12 cellular contexts compared by ENCODE assay signal in the genomic region with DNA sequence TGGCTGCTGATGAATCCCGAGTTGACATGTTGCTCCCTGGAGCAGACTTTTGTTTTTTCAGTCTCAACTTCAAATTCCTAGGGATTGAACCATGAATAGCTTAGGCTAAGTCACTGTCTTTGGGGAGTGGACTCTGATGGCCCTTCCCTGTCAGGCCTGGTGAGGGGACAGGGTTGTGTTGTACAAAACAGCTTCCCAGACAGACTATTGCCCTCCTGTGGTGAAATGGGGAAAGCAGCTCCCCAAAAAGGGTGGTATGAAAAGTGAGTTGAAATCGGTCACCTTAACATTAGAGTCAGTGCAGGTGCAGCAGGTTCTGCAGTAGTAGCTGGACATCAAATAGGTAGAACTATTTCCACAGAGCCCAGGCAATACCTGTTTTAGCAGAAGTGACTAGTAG.
DNase-seq lines count a peak whose midpoint lies in the region; ATAC-seq, FAIRE-seq and TF ChIP-seq lines count a peak whose summit lies in the region.
"Had no signal": no experiment of that assay in that cellular context is flagged by ENCODE, and none has a peak within 500 bp of the region (broad histone marks: within the 10 kb centered on the region; RNA-seq: fewer than 3 reads in every experiment).

No MANE protein-coding gene starts in this region.

- H3K23me2 ChIP-seq in H9 (ENCODE audit: insufficient read length, low read depth, low read length, poor library complexity, severe bottlenecking): no peaks in the 10 kb centered on the region

- no peaks in the 10 kb centered on the region for H3K27me3 Mint-ChIP-seq in H9 (ENCODE audit: low read depth)
- H3K27me3 Mint-ChIP-seq: effector memory CD8-positive, alpha-beta T cell had no signal

- no peaks in the 10 kb centered on the region for H3K9me2 ChIP-seq in SK-N-SH

- no peak overlapping the region for H3T11ph ChIP-seq in H9 (ENCODE audit: low read length)

- H3K4me1 Mint-ChIP-seq in H9: 0 out of 4 replicates have a peak, but pooled peaks cover 0 to 2% of the 10 kb centered on the region in 2 experiments

- no peaks in the 10 kb centered on the region for H3K9me3 ChIP-seq in H9 (ENCODE audit: control insufficient read depth, low read depth, low read length)
- no peaks in the 10 kb centered on the region for H3K9me3 ChIP-seq in SK-N-SH
- no peaks in the 10 kb centered on the region for H3K9me3 ChIP-seq in small intestine (ENCODE audit: control insufficient read depth, low read depth)
- H3K9me3 ChIP-seq in prostate gland: no peaks in the 10 kb centered on the region
- H3K9me3 ChIP-seq: adrenal gland, vagina had no signal

- H2BK15ac ChIP-seq in H9 (ENCODE audit: low read depth, low read length): no peak overlapping the region

- no peak for TF ChIP-seq EP300 in SK-N-SH (IDR thresholded peaks at IDR 0.05; ENCODE audit: borderline replicate concordance in 1 of 2, low read depth in 1 of 2, low read length in 1 of 2)

- H3K27ac Mint-ChIP-seq in H9: no peak overlapping the region
- H3K27ac Mint-ChIP-seq: effector memory CD8-positive, alpha-beta T cell had no signal

- no peak overlapping the region for H3K14ac ChIP-seq in H9 (ENCODE audit: insufficient read depth, low read length)

- no peak overlapping the region for H4K5ac ChIP-seq in H9 (ENCODE audit: insufficient read length, low read depth, low read length)

- no peak overlapping the region for H4K91ac ChIP-seq in H9 (ENCODE audit: insufficient read length, low read depth, low read length)

- no peak for TF ChIP-seq POLR2A in prostate gland (IDR thresholded peaks at IDR 0.05)

- H2BK5ac ChIP-seq in H9 (ENCODE audit: insufficient read length, low read length): no peak overlapping the region

- H3K9ac ChIP-seq in H9 (ENCODE audit: extremely low read depth, insufficient read length, low read length) (no peak overlapping the region), SK-N-SH (no peak overlapping the region)

- peak; percentile 48 for TF ChIP-seq RAD21 in SK-N-SH (IDR thresholded peaks at IDR 0.05; ENCODE audit: low read length)

- H4K20me1 ChIP-seq in H9 (ENCODE audit: control insufficient read depth, insufficient read depth, insufficient read length) (no peaks in the 10 kb centered on the region), SK-N-SH (ENCODE audit: insufficient read depth) (no peaks in the 10 kb centered on the region)

- no peak overlapping the region for H3K4ac ChIP-seq in H9 (ENCODE audit: low read depth, low read length)

- H3K27me3 ChIP-seq in H9 (ENCODE audit: insufficient read depth, low read length) (no peaks in the 10 kb centered on the region), SK-N-SH (ENCODE audit: insufficient read depth) (no peaks in the 10 kb centered on the region), small intestine (ENCODE audit: control insufficient read depth in 2 of 2, insufficient read depth in 2 of 2, low read length in 2 of 2) (no peaks in the 10 kb centered on the region), prostate gland (replicated peaks; ENCODE audit: insufficient read depth) (no peaks in the 10 kb centered on the region)
- H3K27me3 ChIP-seq: adrenal gland, vagina had no signal

- H3K36me3 Mint-ChIP-seq in H9 (ENCODE audit: insufficient read depth in 1 of 3, low read depth in 3 of 3): no peaks in the 10 kb centered on the region

- H3K4me1 ChIP-seq in H9 (ENCODE audit: insufficient read depth, low read length): no peaks in the 10 kb centered on the region
- no peaks in the 10 kb centered on the region; a peak in 1 of 4 replicates for H3K4me1 ChIP-seq in SK-N-SH (ENCODE audit: control insufficient read depth in 1 of 2, insufficient read depth in 2 of 2, low read depth in 1 of 2, low read length in 1 of 2)
- no peaks in the 10 kb centered on the region for H3K4me1 ChIP-seq in small intestine (ENCODE audit: control insufficient read depth in 2 of 2, insufficient read depth in 1 of 2, low read depth in 1 of 2, low read length in 1 of 2)
- H3K4me1 ChIP-seq in prostate gland (replicated peaks): no peaks in the 10 kb centered on the region
- H3K4me1 ChIP-seq: adrenal gland, vagina had no signal

- no peak overlapping the region for H2BK120ac ChIP-seq in H9 (ENCODE audit: low read depth, low read length, poor library complexity, severe bottlenecking)

- H3K36me3 ChIP-seq in SK-N-SH (replicated peaks in 1 of 2; ENCODE audit: control insufficient read depth in 1 of 2, insufficient read depth in 2 of 2, low read length in 1 of 2) (no peaks in the 10 kb centered on the region), small intestine (ENCODE audit: control insufficient read depth in 2 of 2, insufficient read depth in 2 of 2, low read length in 2 of 2) (no peaks in the 10 kb centered on the region), prostate gland (no peaks in the 10 kb centered on the region)
- H3K36me3 ChIP-seq: adrenal gland, vagina had no signal

- H4K8ac ChIP-seq in H9 (replicated peaks; ENCODE audit: insufficient read length, low read depth, low read length): no peak overlapping the region

- H3K18ac ChIP-seq in H9 (ENCODE audit: insufficient read length, low read depth, low read length): no peak overlapping the region

- H3K79me1 ChIP-seq in H9 (ENCODE audit: insufficient read depth, low read depth, low read length, poor library complexity, severe bottlenecking): no peaks in the 10 kb centered on the region

- H3K4me3 ChIP-seq in SK-N-SH (ENCODE audit: low read depth in 2 of 2, low read length in 1 of 2) (peak overlapping the region in 1 of 2 experiments; percentile 35; a peak in 1 of 4 replicates), small intestine (ENCODE audit: low read depth in 1 of 2, low read length in 2 of 2) (no peak overlapping the region), prostate gland (no peak overlapping the region)
- H3K4me3 ChIP-seq: adrenal gland, vagina had no signal

- H3K4me3 Mint-ChIP-seq in H9: no peak overlapping the region
- H3K4me3 Mint-ChIP-seq: effector memory CD8-positive, alpha-beta T cell had no signal

- no peak overlapping the region for H2BK20ac ChIP-seq in H9 (ENCODE audit: low read depth, low read length, poor library complexity, severe bottlenecking)

- no peak overlapping the region for H2AFZ ChIP-seq in H9 (ENCODE audit: low read length)
- no peak overlapping the region for H2AFZ ChIP-seq in SK-N-SH (ENCODE audit: low read depth)

- H3K23ac ChIP-seq in H9 (ENCODE audit: insufficient read length, low read depth, low read length): no peak overlapping the region

- DNase-seq in COLO668 (lab: John Stamatoyannopoulos, UW; ENCODE audit: unreplicated experiment): peak; percentile 1
- peak; percentile 57 for DNase-seq in H9
- DNase-seq in SK-N-SH: no peak
- peak; percentile 30 for DNase-seq in iPS DF 4.7 (ENCODE audit: extremely low read depth, low spot score)
- no peak for DNase-seq in small intestine
- no peak for DNase-seq in C1 segment of cervical spinal cord (lab: John Stamatoyannopoulos, UW)
- DNase-seq in prostate gland (ENCODE audit: low spot score): no peak
- DNase-seq: adrenal gland; DMS79; effector memory CD8-positive, alpha-beta T cell had no signal

- H3K56ac ChIP-seq in H9 (ENCODE audit: insufficient read length, low read depth, low read length): no peak overlapping the region

- H3K27ac ChIP-seq in H9 (ENCODE audit: insufficient read length, low read depth, low read length): no peak overlapping the region
- H3K27ac ChIP-seq in SK-N-SH (ENCODE audit: low read depth in 2 of 2, low read length in 1 of 2): no peak overlapping the region
- H3K27ac ChIP-seq in small intestine (ENCODE audit: low read depth in 1 of 2, low read length in 1 of 2): no peak overlapping the region
- H3K27ac ChIP-seq in prostate gland: no peak overlapping the region
- H3K27ac ChIP-seq: adrenal gland, vagina had no signal

- H3F3A ChIP-seq in SK-N-SH (replicated peaks; ENCODE audit: insufficient read depth): no peaks in the 10 kb centered on the region

- no peak overlapping the region for H2AK5ac ChIP-seq in H9 (ENCODE audit: insufficient read length, low read length)

- WGBS in H9 (ENCODE audit: extremely low coverage, insufficient read length, low lambda C conversion rate): no CpG with 5 or more reads among the region's 2 CpGs
- WGBS in SK-N-SH (ENCODE audit: low lambda C conversion rate): 38% methylated on average over 2 of the region's 2 CpGs
- WGBS in small intestine, 3 donors: 56 to 79% (median 61%) methylated on average over 2 of the region's 2 CpGs
- 97% methylated on average over 2 of the region's 2 CpGs for WGBS in prostate gland

- no peak overlapping the region for H2BK12ac ChIP-seq in H9 (ENCODE audit: insufficient read length, low read depth, low read length)

- POLR2A ChIA-PET in SK-N-SH (lab: Yijun Ruan, JAX): no interaction called here

- FAIRE-seq in small intestine (lab: Jason Lieb, UNC): no peak

- H3K4me2 ChIP-seq in H9 (ENCODE audit: insufficient read depth, insufficient read length, low read length): no peak overlapping the region
- H3K4me2 ChIP-seq in SK-N-SH: no peak overlapping the region

- H3K9me3 Mint-ChIP-seq in H9: no peaks in the 10 kb centered on the region

- intact Hi-C loops in prostate gland (cut with DNase I): no loop called here

- TF ChIP-seq CTCF in H9 (conservative IDR thresholded peaks at IDR 0.05) (peak; percentile 56), SK-N-SH (IDR thresholded peaks at IDR 0.05) (peak; percentile 32), prostate gland (IDR thresholded peaks at IDR 0.05) (no peak)

- ATAC-seq in activated CD4-positive, CD25-positive, alpha-beta regulatory T cell treated with anti-CD3 and anti-CD28 coated beads, Interleukin-2, amount 50 U/mL, for 24 hours: no peak
- ATAC-seq: effector memory CD8-positive, alpha-beta T cell had no signal

- CTCF ChIA-PET in SK-N-SH (lab: Yijun Ruan, JAX): interaction anchor here (0.8 to 1.4 kb wide), 6 partner anchors 9 to 830 kb away, joined by 3 to 4 read pairs (median 4); no protein-coding TSS in a partner anchor

- no peaks in the 10 kb centered on the region for H3K79me2 ChIP-seq in H9 (ENCODE audit: insufficient read depth, low read length)
- no peaks in the 10 kb centered on the region for H3K79me2 ChIP-seq in SK-N-SH (ENCODE audit: insufficient read depth)

TF ChIP-seq in SK-N-SH, 30 proteins besides CTCF, POLR2A, EP300 and RAD21:
- TF ChIP-seq RCOR1 (IDR thresholded peaks at IDR 0.05; ENCODE audit: low read length): no peak
- peak; percentile 8; the same call in 1 of the 2 replicates for TF ChIP-seq SMC3 (IDR thresholded peaks at IDR 0.05; ENCODE audit: low read depth, low read length)
- TF ChIP-seq MEF2A (IDR thresholded peaks at IDR 0.05; ENCODE audit: borderline replicate concordance, low read depth): no peak
TF ChIP-seq in SK-N-SH: peak in this region for 1.

Comparison
In these comparisons a context has a peak if more than half of its experiments do, and no peak if none do; other contexts are left out.
1. DNase-seq: peak in COLO668 (single experiment), H9 (single experiment) and iPS DF 4.7 (single experiment); none in SK-N-SH (single experiment), small intestine (single experiment), C1 segment of cervical spinal cord (0 of 14) and prostate gland (single experiment).
2. CTCF ChIP-seq: peak in H9 (single experiment) and SK-N-SH (single experiment); none in prostate gland (0 of 4).